In the genomic region with DNA sequence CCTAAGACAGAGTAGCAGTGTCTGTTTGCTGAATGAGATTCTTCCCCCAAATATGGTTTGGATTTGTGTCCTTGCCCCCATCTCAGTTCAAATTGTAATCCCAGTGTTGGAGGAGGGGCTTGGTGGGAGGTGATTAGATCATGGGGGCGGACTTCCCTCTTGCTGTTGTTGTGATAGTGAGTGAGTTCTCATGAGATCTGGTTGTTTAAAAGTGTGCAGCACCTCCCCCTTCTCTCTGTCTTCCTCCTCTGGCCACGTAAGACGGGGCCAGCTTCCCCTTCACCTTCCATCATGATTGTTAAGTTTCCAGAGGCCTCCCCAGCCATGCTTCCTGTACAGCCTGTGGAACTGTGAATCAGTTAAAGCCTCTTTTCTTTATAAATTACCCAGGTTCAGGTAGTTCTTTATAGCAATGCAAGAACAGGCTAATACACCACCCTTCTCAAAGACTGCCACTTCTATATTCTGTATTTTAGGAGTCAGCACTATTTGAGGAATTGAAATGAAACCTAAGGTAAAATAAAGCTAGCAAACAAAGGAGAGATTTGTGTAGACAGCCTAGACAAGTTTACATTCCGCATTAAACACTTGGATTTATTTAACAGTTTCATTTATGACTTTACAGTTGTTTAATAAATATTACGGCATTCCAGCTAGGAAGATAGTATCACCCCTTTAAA, we compare ENCODE assay signal across 1 cellular context.
TF ChIP-seq lines count a peak whose summit lies in the region.

No MANE protein-coding gene starts in this region.

TF ChIP-seq in GM23338, 12 proteins besides CTCF, POLR2A, EP300 and RAD21:
- TF ChIP-seq, protein P1, sequence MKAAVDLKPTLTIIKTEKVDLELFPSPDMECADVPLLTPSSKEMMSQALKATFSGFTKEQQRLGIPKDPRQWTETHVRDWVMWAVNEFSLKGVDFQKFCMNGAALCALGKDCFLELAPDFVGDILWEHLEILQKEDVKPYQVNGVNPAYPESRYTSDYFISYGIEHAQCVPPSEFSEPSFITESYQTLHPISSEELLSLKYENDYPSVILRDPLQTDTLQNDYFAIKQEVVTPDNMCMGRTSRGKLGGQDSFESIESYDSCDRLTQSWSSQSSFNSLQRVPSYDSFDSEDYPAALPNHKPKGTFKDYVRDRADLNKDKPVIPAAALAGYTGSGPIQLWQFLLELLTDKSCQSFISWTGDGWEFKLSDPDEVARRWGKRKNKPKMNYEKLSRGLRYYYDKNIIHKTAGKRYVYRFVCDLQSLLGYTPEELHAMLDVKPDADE (IDR thresholded peaks at IDR 0.05): no peak
- TF ChIP-seq, protein P2, sequence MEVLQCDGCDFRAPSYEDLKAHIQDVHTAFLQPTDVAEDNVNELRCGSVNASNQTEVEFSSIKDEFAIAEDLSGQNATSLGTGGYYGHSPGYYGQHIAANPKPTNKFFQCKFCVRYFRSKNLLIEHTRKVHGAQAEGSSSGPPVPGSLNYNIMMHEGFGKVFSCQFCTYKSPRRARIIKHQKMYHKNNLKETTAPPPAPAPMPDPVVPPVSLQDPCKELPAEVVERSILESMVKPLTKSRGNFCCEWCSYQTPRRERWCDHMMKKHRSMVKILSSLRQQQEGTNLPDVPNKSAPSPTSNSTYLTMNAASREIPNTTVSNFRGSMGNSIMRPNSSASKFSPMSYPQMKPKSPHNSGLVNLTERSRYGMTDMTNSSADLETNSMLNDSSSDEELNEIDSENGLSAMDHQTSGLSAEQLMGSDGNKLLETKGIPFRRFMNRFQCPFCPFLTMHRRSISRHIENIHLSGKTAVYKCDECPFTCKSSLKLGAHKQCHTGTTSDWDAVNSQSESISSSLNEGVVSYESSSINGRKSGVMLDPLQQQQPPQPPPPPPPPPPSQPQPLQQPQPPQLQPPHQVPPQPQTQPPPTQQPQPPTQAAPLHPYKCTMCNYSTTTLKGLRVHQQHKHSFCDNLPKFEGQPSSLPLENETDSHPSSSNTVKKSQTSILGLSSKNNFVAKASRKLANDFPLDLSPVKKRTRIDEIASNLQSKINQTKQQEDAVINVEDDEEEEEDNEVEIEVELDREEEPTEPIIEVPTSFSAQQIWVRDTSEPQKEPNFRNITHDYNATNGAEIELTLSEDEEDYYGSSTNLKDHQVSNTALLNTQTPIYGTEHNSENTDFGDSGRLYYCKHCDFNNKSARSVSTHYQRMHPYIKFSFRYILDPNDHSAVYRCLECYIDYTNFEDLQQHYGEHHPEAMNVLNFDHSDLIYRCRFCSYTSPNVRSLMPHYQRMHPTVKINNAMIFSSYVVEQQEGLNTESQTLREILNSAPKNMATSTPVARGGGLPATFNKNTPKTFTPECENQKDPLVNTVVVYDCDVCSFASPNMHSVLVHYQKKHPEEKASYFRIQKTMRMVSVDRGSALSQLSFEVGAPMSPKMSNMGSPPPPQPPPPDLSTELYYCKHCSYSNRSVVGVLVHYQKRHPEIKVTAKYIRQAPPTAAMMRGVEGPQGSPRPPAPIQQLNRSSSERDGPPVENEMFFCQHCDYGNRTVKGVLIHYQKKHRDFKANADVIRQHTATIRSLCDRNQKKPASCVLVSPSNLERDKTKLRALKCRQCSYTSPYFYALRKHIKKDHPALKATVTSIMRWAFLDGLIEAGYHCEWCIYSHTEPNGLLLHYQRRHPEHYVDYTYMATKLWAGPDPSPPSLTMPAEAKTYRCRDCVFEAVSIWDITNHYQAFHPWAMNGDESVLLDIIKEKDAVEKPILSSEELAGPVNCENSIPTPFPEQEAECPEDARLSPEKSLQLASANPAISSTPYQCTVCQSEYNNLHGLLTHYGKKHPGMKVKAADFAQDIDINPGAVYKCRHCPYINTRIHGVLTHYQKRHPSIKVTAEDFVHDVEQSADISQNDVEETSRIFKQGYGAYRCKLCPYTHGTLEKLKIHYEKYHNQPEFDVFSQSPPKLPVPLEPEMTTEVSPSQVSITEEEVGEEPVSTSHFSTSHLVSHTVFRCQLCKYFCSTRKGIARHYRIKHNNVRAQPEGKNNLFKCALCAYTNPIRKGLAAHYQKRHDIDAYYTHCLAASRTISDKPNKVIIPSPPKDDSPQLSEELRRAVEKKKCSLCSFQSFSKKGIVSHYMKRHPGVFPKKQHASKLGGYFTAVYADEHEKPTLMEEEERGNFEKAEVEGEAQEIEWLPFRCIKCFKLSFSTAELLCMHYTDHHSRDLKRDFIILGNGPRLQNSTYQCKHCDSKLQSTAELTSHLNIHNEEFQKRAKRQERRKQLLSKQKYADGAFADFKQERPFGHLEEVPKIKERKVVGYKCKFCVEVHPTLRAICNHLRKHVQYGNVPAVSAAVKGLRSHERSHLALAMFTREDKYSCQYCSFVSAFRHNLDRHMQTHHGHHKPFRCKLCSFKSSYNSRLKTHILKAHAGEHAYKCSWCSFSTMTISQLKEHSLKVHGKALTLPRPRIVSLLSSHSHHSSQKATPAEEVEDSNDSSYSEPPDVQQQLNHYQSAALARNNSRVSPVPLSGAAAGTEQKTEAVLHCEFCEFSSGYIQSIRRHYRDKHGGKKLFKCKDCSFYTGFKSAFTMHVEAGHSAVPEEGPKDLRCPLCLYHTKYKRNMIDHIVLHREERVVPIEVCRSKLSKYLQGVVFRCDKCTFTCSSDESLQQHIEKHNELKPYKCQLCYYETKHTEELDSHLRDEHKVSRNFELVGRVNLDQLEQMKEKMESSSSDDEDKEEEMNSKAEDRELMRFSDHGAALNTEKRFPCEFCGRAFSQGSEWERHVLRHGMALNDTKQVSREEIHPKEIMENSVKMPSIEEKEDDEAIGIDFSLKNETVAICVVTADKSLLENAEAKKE (CRISPR knock-in tag; IDR thresholded peaks at IDR 0.05): no peak
- no peak for TF ChIP-seq JUNB (IDR thresholded peaks at IDR 0.05; ENCODE audit: unreplicated experiment)
- TF ChIP-seq, protein P3, sequence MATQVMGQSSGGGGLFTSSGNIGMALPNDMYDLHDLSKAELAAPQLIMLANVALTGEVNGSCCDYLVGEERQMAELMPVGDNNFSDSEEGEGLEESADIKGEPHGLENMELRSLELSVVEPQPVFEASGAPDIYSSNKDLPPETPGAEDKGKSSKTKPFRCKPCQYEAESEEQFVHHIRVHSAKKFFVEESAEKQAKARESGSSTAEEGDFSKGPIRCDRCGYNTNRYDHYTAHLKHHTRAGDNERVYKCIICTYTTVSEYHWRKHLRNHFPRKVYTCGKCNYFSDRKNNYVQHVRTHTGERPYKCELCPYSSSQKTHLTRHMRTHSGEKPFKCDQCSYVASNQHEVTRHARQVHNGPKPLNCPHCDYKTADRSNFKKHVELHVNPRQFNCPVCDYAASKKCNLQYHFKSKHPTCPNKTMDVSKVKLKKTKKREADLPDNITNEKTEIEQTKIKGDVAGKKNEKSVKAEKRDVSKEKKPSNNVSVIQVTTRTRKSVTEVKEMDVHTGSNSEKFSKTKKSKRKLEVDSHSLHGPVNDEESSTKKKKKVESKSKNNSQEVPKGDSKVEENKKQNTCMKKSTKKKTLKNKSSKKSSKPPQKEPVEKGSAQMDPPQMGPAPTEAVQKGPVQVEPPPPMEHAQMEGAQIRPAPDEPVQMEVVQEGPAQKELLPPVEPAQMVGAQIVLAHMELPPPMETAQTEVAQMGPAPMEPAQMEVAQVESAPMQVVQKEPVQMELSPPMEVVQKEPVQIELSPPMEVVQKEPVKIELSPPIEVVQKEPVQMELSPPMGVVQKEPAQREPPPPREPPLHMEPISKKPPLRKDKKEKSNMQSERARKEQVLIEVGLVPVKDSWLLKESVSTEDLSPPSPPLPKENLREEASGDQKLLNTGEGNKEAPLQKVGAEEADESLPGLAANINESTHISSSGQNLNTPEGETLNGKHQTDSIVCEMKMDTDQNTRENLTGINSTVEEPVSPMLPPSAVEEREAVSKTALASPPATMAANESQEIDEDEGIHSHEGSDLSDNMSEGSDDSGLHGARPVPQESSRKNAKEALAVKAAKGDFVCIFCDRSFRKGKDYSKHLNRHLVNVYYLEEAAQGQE (IDR thresholded peaks at IDR 0.05; ENCODE audit: unreplicated experiment): no peak
- TF ChIP-seq STAT1 (IDR thresholded peaks at IDR 0.05; ENCODE audit: unreplicated experiment): no peak
- no peak for TF ChIP-seq EZH2phosphoT487 (IDR thresholded peaks at IDR 0.05; ENCODE audit: unreplicated experiment)
- TF ChIP-seq CREB1 (CRISPR knock-in tag; IDR thresholded peaks at IDR 0.05; ENCODE audit: low read depth): no peak
TF ChIP-seq in GM23338: peak in this region for 0.
